Comparison of ENCODE assay signal across 1 cellular context in the genomic region with DNA sequence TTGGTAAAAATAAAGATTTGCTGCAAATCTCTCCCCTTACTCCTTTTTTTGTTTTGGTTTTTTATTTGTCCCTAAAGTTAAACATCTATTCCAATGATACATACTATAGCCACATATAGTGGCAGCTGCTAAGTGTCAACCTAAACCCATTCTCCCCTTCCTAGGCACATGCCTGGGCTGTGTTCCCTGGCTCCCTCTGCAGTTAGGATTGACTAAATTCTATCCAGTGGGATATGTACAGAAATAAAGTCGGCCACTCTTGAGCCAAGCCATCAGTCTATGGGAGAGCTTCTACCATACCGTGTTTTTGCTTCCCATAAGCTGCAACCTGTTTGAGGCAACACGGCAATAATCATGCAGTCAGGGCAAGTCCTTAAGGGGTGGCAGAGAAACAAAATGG.
TF ChIP-seq lines count a peak whose summit lies in the region.

No MANE protein-coding gene starts in this region.

TF ChIP-seq in H1, 55 proteins besides CTCF, POLR2A, EP300 and RAD21:
- TF ChIP-seq EGR1 (IDR thresholded peaks at IDR 0.05; ENCODE audit: borderline replicate concordance, low read depth, low read length), result no peak
- TF ChIP-seq HDAC6 (IDR thresholded peaks at IDR 0.05; ENCODE audit: low read depth, low read length), result no peak
- no peak for TF ChIP-seq SP4 (IDR thresholded peaks at IDR 0.05; ENCODE audit: low read length)
TF ChIP-seq in H1: peak in this region for 0.
